Comparison of ENCODE assay signal across 27 cellular contexts in genomic region chr15:24916305-24917009, GRCh38. TPM values are rescaled to one million over a fixed set of nuclear protein-coding genes. Genes with fewer than 3 reads are reported as not detected.
DNase-seq lines count a peak whose midpoint lies in the region; ATAC-seq and TF ChIP-seq lines count a peak whose summit lies in the region.
"Had no signal": no experiment of that assay in that cellular context is flagged by ENCODE, and none has a peak within 500 bp of the region (broad histone marks: within the 10 kb centered on the region; RNA-seq: fewer than 3 reads in every experiment).

No MANE protein-coding gene starts in this region.

- TF ChIP-seq CTCF in right lobe of liver (IDR thresholded peaks at IDR 0.05) = no peak
- no peak for TF ChIP-seq CTCF in heart right ventricle (IDR thresholded peaks at IDR 0.05)

- WGBS in right lobe of liver (ENCODE audit: insufficient coverage, low coverage, low lambda C conversion rate, missing lambda C conversion rate) = 62% methylated on average over 8 of the region's 8 CpGs
- 78 to 84% methylated on average over 8 of the region's 8 CpGs for WGBS in heart right ventricle, 2 donors

- H3K27me3 Mint-ChIP-seq in activated naive CD8-positive, alpha-beta T cell treated with anti-CD3 and anti-CD28 coated beads for 36 hours = no peaks in the 10 kb centered on the region
- no peaks in the 10 kb centered on the region for H3K27me3 Mint-ChIP-seq in activated naive CD8-positive, alpha-beta T cell treated with anti-CD3 and anti-CD28 coated beads, Interleukin-2, amount 50 U/mL, for 24 hours
- no peaks in the 10 kb centered on the region for H3K27me3 Mint-ChIP-seq in activated naive CD8-positive, alpha-beta T cell treated with anti-CD3 and anti-CD28 coated beads, Interleukin-2, amount 10 ng/mL, durations not matched to agents 7 days and 5 days
- H3K27me3 Mint-ChIP-seq: activated T-cell treated with anti-CD3 and anti-CD28 coated beads, Interleukin-2, amount 50 U/mL, for 24 hours; dendritic cell treated with granulocyte-macrophage colony-stimulating factor and Interleukin-4, amounts not matched to agents 40 ng/mL and 50 ng/mL, for 4 days; IgD-negative memory B cell had no signal

- peaks cover 29% of the 10 kb centered on the region for H3K9me3 Mint-ChIP-seq in activated naive CD8-positive, alpha-beta T cell treated with anti-CD3 and anti-CD28 coated beads for 36 hours
- peaks cover 29% of the 10 kb centered on the region for H3K9me3 Mint-ChIP-seq in activated naive CD8-positive, alpha-beta T cell treated with anti-CD3 and anti-CD28 coated beads, Interleukin-2, amount 50 U/mL, for 24 hours
- peaks cover 28% of the 10 kb centered on the region for H3K9me3 Mint-ChIP-seq in activated naive CD8-positive, alpha-beta T cell treated with anti-CD3 and anti-CD28 coated beads, Interleukin-2, amount 10 ng/mL, durations not matched to agents 7 days and 5 days

- POLR2A ChIA-PET in activated naive CD8-positive, alpha-beta T cell treated with anti-CD3 and anti-CD28 coated beads, Interleukin-2, amount 10 ng/mL, durations not matched to agents 7 days and 5 days (lab: Charles Lee) = no interaction called here

- no peaks in the 10 kb centered on the region for H3K27me3 ChIP-seq in right lobe of liver
- H3K27me3 ChIP-seq in heart right ventricle = no peaks in the 10 kb centered on the region
- H3K27me3 ChIP-seq: gastrocnemius medialis had no signal

- no peak for ATAC-seq in activated naive CD8-positive, alpha-beta T cell treated with anti-CD3 and anti-CD28 coated beads, Interleukin-2, amount 50 U/mL, for 24 hours
- peak; percentile 58 for ATAC-seq in activated naive CD8-positive, alpha-beta T cell treated with anti-CD3 and anti-CD28 coated beads, Interleukin-2, amount 10 ng/mL, durations not matched to agents 7 days and 5 days (ENCODE audit: low read depth)
- ATAC-seq in right lobe of liver (no peak), HG03159 (IDR thresholded peaks at IDR 0.05; ENCODE audit: unreplicated experiment) (no peak), heart right ventricle (no peak)
- ATAC-seq: gastrocnemius medialis, left ventricle myocardium superior had no signal

- peaks cover 8% of the 10 kb centered on the region for H3K4me1 Mint-ChIP-seq in activated naive CD8-positive, alpha-beta T cell treated with anti-CD3 and anti-CD28 coated beads for 36 hours
- peaks cover 5% of the 10 kb centered on the region for H3K4me1 Mint-ChIP-seq in activated naive CD8-positive, alpha-beta T cell treated with anti-CD3 and anti-CD28 coated beads, Interleukin-2, amount 50 U/mL, for 24 hours
- peaks cover 4% of the 10 kb centered on the region for H3K4me1 Mint-ChIP-seq in activated naive CD8-positive, alpha-beta T cell treated with anti-CD3 and anti-CD28 coated beads, Interleukin-2, amount 10 ng/mL, durations not matched to agents 7 days and 5 days
- H3K4me1 Mint-ChIP-seq: IgD-negative memory B cell, nephron had no signal

- no peak overlapping the region for H3K27ac Mint-ChIP-seq in activated naive CD8-positive, alpha-beta T cell treated with anti-CD3 and anti-CD28 coated beads for 36 hours
- H3K27ac Mint-ChIP-seq in activated naive CD8-positive, alpha-beta T cell treated with anti-CD3 and anti-CD28 coated beads, Interleukin-2, amount 50 U/mL, for 24 hours = no peak overlapping the region
- no peak overlapping the region for H3K27ac Mint-ChIP-seq in activated naive CD8-positive, alpha-beta T cell treated with anti-CD3 and anti-CD28 coated beads, Interleukin-2, amount 10 ng/mL, durations not matched to agents 7 days and 5 days
- H3K27ac Mint-ChIP-seq: activated naive CD4-positive, alpha-beta T cell treated with anti-CD3 and anti-CD28 coated beads for 36 hours; activated T-cell treated with anti-CD3 and anti-CD28 coated beads, Interleukin-2, amount 50 U/mL, for 24 hours; dendritic cell treated with granulocyte-macrophage colony-stimulating factor and Interleukin-4, amounts not matched to agents 40 ng/mL and 50 ng/mL, for 4 days; IgD-negative memory B cell; nephron; T-helper 2 cell treated with Interferon-gamma antibody and Interleukin-4, amounts not matched to agents 5 μg/mL and 100 μg/mL, for 36 hours had no signal

- intact Hi-C loops in right lobe of liver (cut with DNase I) (loop anchor here in 1 of 2 donors (10.0 kb wide), 1 partner anchor 278 kb away; no protein-coding TSS in a partner anchor), heart right ventricle (cut with DNase I) (loop anchor here in 1 of 10 donors (10.0 kb wide), 1 partner anchor 58 kb away; no protein-coding TSS in a partner anchor)

- H3K36me3 ChIP-seq in right lobe of liver (no peaks in the 10 kb centered on the region), heart right ventricle (no peaks in the 10 kb centered on the region)
- H3K36me3 ChIP-seq: gastrocnemius medialis had no signal

- no peak overlapping the region for H3K4me3 Mint-ChIP-seq in activated naive CD8-positive, alpha-beta T cell treated with anti-CD3 and anti-CD28 coated beads for 36 hours
- no peak overlapping the region for H3K4me3 Mint-ChIP-seq in activated naive CD8-positive, alpha-beta T cell treated with anti-CD3 and anti-CD28 coated beads, Interleukin-2, amount 50 U/mL, for 24 hours
- H3K4me3 Mint-ChIP-seq in activated naive CD8-positive, alpha-beta T cell treated with anti-CD3 and anti-CD28 coated beads, Interleukin-2, amount 10 ng/mL, durations not matched to agents 7 days and 5 days = peak overlapping the region; percentile 18
- H3K4me3 Mint-ChIP-seq: activated naive CD4-positive, alpha-beta T cell treated with anti-CD3 and anti-CD28 coated beads for 36 hours; activated T-cell treated with anti-CD3 and anti-CD28 coated beads, Interleukin-2, amount 50 U/mL, for 24 hours; dendritic cell treated with granulocyte-macrophage colony-stimulating factor and Interleukin-4, amounts not matched to agents 40 ng/mL and 50 ng/mL, for 4 days; IgD-negative memory B cell; nephron; T-helper 2 cell treated with Interferon-gamma antibody and Interleukin-4, amounts not matched to agents 5 μg/mL and 100 μg/mL, for 36 hours had no signal

- H3K4me3 ChIP-seq in right lobe of liver (no peak overlapping the region), heart right ventricle (no peak overlapping the region)
- H3K4me3 ChIP-seq: gastrocnemius medialis had no signal

- H3K27ac ChIP-seq in right lobe of liver (no peak overlapping the region), heart right ventricle (no peak overlapping the region)
- H3K27ac ChIP-seq: gastrocnemius medialis had no signal

- H3K4me1 ChIP-seq in right lobe of liver (no peaks in the 10 kb centered on the region), heart right ventricle (no peaks in the 10 kb centered on the region)
- H3K4me1 ChIP-seq: gastrocnemius medialis had no signal

- no peaks in the 10 kb centered on the region for H3K9me3 ChIP-seq in right lobe of liver
- H3K9me3 ChIP-seq in heart right ventricle = peaks cover 0 to 55% (median 0%) of the 10 kb centered on the region in 11 donors
- H3K9me3 ChIP-seq: gastrocnemius medialis, SK-N-SH had no signal

- TF ChIP-seq POLR2A in right lobe of liver (IDR thresholded peaks at IDR 0.05) = no peak

- H3K36me3 Mint-ChIP-seq in activated naive CD8-positive, alpha-beta T cell treated with anti-CD3 and anti-CD28 coated beads for 36 hours = peaks cover 2% of the 10 kb centered on the region
- no peaks in the 10 kb centered on the region for H3K36me3 Mint-ChIP-seq in activated naive CD8-positive, alpha-beta T cell treated with anti-CD3 and anti-CD28 coated beads, Interleukin-2, amount 50 U/mL, for 24 hours (ENCODE audit: low read depth)
- H3K36me3 Mint-ChIP-seq in activated naive CD8-positive, alpha-beta T cell treated with anti-CD3 and anti-CD28 coated beads, Interleukin-2, amount 10 ng/mL, durations not matched to agents 7 days and 5 days = no peaks in the 10 kb centered on the region
- H3K36me3 Mint-ChIP-seq: IgD-negative memory B cell had no signal

- peak; percentile 4 for DNase-seq in activated naive CD8-positive, alpha-beta T cell treated with anti-CD3 and anti-CD28 coated beads for 36 hours
- DNase-seq in activated naive CD8-positive, alpha-beta T cell treated with anti-CD3 and anti-CD28 coated beads, Interleukin-2, amount 50 U/mL, for 24 hours = no peak
- peak; percentile 19 for DNase-seq in NAMALWA (ENCODE audit: low spot score)
- no peak for DNase-seq in activated naive CD8-positive, alpha-beta T cell treated with anti-CD3 and anti-CD28 coated beads, Interleukin-2, amount 10 ng/mL, durations not matched to agents 7 days and 5 days
- no peak for DNase-seq in right lobe of liver
- no peak for DNase-seq in H4 (ENCODE audit: low spot score)
- DNase-seq in heart right ventricle = no peak
- DNase-seq: activated naive CD4-positive, alpha-beta T cell treated with anti-CD3 and anti-CD28 coated beads for 36 hours; activated T-cell treated with anti-CD3 and anti-CD28 coated beads, Interleukin-2, amount 50 U/mL, for 24 hours; anterior cingulate cortex; Calu3; EL; gastrocnemius medialis; hypothalamus; left ventricle myocardium superior; midbrain; NCI-H187 treated with DMSO at 0.1 percent for 48 hours; NCI-H526 treated with DMSO at 0.1 percent for 48 hours; SK-N-SH; small intestine; stimulated activated CD4-positive, alpha-beta T cell treated with anti-CD3 and anti-CD28 coated beads, Interleukin-2, amount 100 ng/mL, for 24 hours; substantia nigra had no signal

RNA-seq across cellular contexts. Expression of gene SNRPN, which starts 38.3 kb away (rescaled TPM):
- 10 to 100 TPM; 66.7 to 68.2 TPM for total RNA-seq in activated naive CD8-positive, alpha-beta T cell treated with anti-CD3 and anti-CD28 coated beads for 36 hours
- 10 to 100 TPM; 80.9 to 89.7 TPM for total RNA-seq in activated naive CD8-positive, alpha-beta T cell treated with anti-CD3 and anti-CD28 coated beads, Interleukin-2, amount 10 ng/mL, durations not matched to agents 7 days and 5 days
- total RNA-seq in right lobe of liver (10 to 100 TPM; 21.7 to 37.7 (median 30.4) TPM), heart right ventricle (100 to 1,000 TPM; 306 to 575 (median 414) TPM)
- 189 and 228 TPM in 2 replicates for total RNA-seq in H4 (2014; rRNA removed; shearing (Covaris generic))
- 100 to 1,000 TPM; 201 to 285 TPM for polyA plus RNA-seq in heart right ventricle
- total RNA-seq: Calu3 had no signal

RNA-seq across cellular contexts. Expression of gene SNURF, which starts 38.3 kb away (rescaled TPM):
- 10 to 100 TPM; 19.6 to 21.6 TPM for total RNA-seq in activated naive CD8-positive, alpha-beta T cell treated with anti-CD3 and anti-CD28 coated beads for 36 hours
- total RNA-seq in activated naive CD8-positive, alpha-beta T cell treated with anti-CD3 and anti-CD28 coated beads, Interleukin-2, amount 10 ng/mL, durations not matched to agents 7 days and 5 days = 10 to 100 TPM; 21.6 to 27.3 TPM
- total RNA-seq in right lobe of liver (1 to 10 TPM in 4 of 6 experiments, under 1 TPM in 1, not detected in 1; 0.99 to 5.1 (median 2.6) TPM), heart right ventricle (10 to 100 TPM; 25.9 to 76.6 (median 50.7) TPM)
- total RNA-seq in H4 (2014; rRNA removed; shearing (Covaris generic)) = 12.5 and 13.2 TPM in 2 replicates
- 10 to 100 TPM; 11.7 to 18.9 TPM for polyA plus RNA-seq in heart right ventricle
- total RNA-seq: Calu3 had no signal

Comparison
In these comparisons a context has a peak if more than half of its experiments do, and no peak if none do; other contexts are left out.
1. DNase-seq: peak in activated naive CD8-positive, alpha-beta T cell treated with anti-CD3 and anti-CD28 coated beads for 36 hours (single experiment) and NAMALWA (single experiment); none in activated naive CD8-positive, alpha-beta T cell treated with anti-CD3 and anti-CD28 coated beads, Interleukin-2, amount 50 U/mL, for 24 hours (single experiment), activated naive CD8-positive, alpha-beta T cell treated with anti-CD3 and anti-CD28 coated beads, Interleukin-2, amount 10 ng/mL, durations not matched to agents 7 days and 5 days (single experiment), right lobe of liver (0 of 3), H4 (single experiment) and heart right ventricle (0 of 2).